1 cellular context compared by ENCODE assay signal in the genomic region with DNA sequence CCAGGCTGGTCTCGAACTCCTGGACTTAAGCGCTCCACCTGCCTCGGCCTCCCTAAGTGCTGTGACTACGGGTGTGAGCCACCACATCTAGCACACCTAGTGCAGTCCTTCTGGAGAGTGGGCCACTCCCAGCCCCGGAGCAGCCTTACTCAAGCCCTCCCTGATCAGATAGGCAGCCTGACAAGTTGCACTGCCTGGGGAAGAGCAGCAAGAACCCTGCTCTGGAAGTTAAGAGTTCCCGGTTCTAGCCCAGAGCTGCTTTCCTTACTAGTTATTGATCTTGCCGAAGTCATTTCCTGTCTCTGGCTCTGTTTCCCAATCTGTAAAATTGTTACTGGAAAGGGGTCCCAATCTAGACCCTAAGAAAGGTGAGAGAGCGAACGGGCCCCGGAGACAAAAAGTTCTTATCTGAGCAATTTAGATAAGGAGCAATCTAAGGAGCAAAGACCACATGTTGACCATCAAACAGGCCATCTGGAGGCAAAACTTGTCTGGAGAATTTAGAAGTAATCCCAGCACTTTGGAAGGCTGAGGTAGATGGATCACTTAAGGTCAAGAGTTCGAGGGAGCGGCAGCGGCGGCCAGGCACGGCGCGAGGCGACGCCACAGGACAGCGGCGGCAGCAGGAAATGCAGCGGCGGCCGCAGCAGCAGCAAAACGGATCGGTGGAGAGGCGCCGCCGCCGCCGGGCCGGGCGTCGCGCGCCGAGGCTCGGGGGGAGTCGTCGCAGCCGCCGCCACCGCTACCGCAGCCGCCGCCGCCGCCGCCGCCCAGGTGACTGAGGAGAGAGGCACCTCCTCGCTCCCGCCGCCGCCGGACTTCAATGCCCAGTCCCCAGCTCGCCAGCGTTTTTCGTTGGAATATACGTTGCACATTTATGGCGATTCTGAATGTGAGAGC.
TF ChIP-seq lines count a peak whose summit lies in the region.

No MANE protein-coding gene starts in this region.

TF ChIP-seq in K562, 482 proteins besides CTCF, POLR2A, EP300 and RAD21 (continued from another document and continues in another):
- TF ChIP-seq RBBP5 (IDR thresholded peaks at IDR 0.05; ENCODE audit: borderline replicate concordance, insufficient read depth, low read length, poor library complexity, severe bottlenecking) (peak; percentile 57), HNRNPK (IDR thresholded peaks at IDR 0.05; ENCODE audit: low read depth, low read length, poor library complexity, severe bottlenecking) (no peak), SMARCE1 (IDR thresholded peaks at IDR 0.05) (peak; percentile 61; the same call in 1 of the 2 replicates), ARID1B (IDR thresholded peaks at IDR 0.05) (peak; percentile 78), TAF1 (IDR thresholded peaks at IDR 0.05; ENCODE audit: control insufficient read depth, extremely low read depth, insufficient read depth, low read length, severe bottlenecking) (peak; percentile 28), RCOR1 (IDR thresholded peaks at IDR 0.05; ENCODE audit: borderline replicate concordance in 1 of 2, low read depth in 2 of 2, low read length in 2 of 2) (peak in 1 of 2 experiments; percentile 53; a peak in 1 of 4 replicates), SMARCB1 (IDR thresholded peaks at IDR 0.05; ENCODE audit: insufficient read length, low read depth) (no peak), FIP1L1 (IDR thresholded peaks at IDR 0.05; ENCODE audit: low read depth, low read length, poor library complexity, severe bottlenecking) (no peak), MYC (IDR thresholded peaks at IDR 0.05; ENCODE audit: low read depth, low read length) (peak; percentile 37), MYC (CRISPR knock-in tag; IDR thresholded peaks at IDR 0.05; ENCODE audit: borderline replicate concordance, low read depth) (no peak), FOSL1 (tag; conservative IDR thresholded peaks at IDR 0.05) (peak; percentile 40), KDM2B (CRISPR knock-in tag; IDR thresholded peaks at IDR 0.05) (no peak), KLF6 (CRISPR knock-in tag; IDR thresholded peaks at IDR 0.05; ENCODE audit: borderline replicate concordance) (no peak), SIN3A (IDR thresholded peaks at IDR 0.05; ENCODE audit: borderline replicate concordance in 2 of 2, control insufficient read depth in 1 of 2, low read depth in 2 of 2, low read length in 2 of 2) (peak in 1 of 2 experiments; percentile 38; a peak in 1 of 4 replicates), SMARCA4 (IDR thresholded peaks at IDR 0.05) (peak; percentile 54), POLR2G (IDR thresholded peaks at IDR 0.05; ENCODE audit: low read depth, low read length) (peak; percentile 80), TBP (optimal IDR thresholded peaks at IDR 0.05; ENCODE audit: low read depth, low read length) (peak; percentile 66), RB1 (IDR thresholded peaks at IDR 0.05; ENCODE audit: low read depth) (peak; percentile 54; the same call in 1 of the 2 replicates), ATF1 (CRISPR knock-in tag; IDR thresholded peaks at IDR 0.05) (no peak), ATF1 (tag; IDR thresholded peaks at IDR 0.05) (0 out of 2 replicates have a peak, but pooled peaks have one; percentile 20), PHF8 (IDR thresholded peaks at IDR 0.05; ENCODE audit: borderline replicate concordance, low read length) (no peak; the same call in 1 of the 2 replicates), TAL1 (IDR thresholded peaks at IDR 0.05) (peak; percentile 67), MEIS2 (IDR thresholded peaks at IDR 0.05; ENCODE audit: partially characterized antibody) (peak; percentile 87), ZBTB7A (IDR thresholded peaks at IDR 0.05; ENCODE audit: borderline replicate concordance, control insufficient read depth, low read depth, low read length) (peak; percentile 38; the same call in 1 of the 2 replicates), HDAC1 (IDR thresholded peaks at IDR 0.05) (no peak), NR4A1 (CRISPR knock-in tag; IDR thresholded peaks at IDR 0.05) (no peak), NR4A1 (tag; IDR thresholded peaks at IDR 0.05) (peak; percentile 54; the same call in 1 of the 2 replicates), U2AF2 (optimal IDR thresholded peaks at IDR 0.05; ENCODE audit: low read depth, low read length) (no peak), PRMT5 (CRISPR knock-in tag; IDR thresholded peaks at IDR 0.05) (no peak)
- TF ChIP-seq, protein P1, sequence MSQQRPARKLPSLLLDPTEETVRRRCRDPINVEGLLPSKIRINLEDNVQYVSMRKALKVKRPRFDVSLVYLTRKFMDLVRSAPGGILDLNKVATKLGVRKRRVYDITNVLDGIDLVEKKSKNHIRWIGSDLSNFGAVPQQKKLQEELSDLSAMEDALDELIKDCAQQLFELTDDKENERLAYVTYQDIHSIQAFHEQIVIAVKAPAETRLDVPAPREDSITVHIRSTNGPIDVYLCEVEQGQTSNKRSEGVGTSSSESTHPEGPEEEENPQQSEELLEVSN (IDR thresholded peaks at IDR 0.05; ENCODE audit: borderline replicate concordance in 1 of 2, extremely low read depth in 1 of 2, insufficient read depth in 1 of 2, insufficient read length in 1 of 2, low read depth in 1 of 2, low read length in 1 of 2, poor library complexity in 1 of 2, severe bottlenecking in 1 of 2) = peak; percentile 63 to 82
- TF ChIP-seq, protein P2, sequence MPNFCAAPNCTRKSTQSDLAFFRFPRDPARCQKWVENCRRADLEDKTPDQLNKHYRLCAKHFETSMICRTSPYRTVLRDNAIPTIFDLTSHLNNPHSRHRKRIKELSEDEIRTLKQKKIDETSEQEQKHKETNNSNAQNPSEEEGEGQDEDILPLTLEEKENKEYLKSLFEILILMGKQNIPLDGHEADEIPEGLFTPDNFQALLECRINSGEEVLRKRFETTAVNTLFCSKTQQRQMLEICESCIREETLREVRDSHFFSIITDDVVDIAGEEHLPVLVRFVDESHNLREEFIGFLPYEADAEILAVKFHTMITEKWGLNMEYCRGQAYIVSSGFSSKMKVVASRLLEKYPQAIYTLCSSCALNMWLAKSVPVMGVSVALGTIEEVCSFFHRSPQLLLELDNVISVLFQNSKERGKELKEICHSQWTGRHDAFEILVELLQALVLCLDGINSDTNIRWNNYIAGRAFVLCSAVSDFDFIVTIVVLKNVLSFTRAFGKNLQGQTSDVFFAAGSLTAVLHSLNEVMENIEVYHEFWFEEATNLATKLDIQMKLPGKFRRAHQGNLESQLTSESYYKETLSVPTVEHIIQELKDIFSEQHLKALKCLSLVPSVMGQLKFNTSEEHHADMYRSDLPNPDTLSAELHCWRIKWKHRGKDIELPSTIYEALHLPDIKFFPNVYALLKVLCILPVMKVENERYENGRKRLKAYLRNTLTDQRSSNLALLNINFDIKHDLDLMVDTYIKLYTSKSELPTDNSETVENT (CRISPR knock-in tag; IDR thresholded peaks at IDR 0.05) = peak; percentile 56; the same call in 1 of the 2 replicates
- TF ChIP-seq, protein P3, sequence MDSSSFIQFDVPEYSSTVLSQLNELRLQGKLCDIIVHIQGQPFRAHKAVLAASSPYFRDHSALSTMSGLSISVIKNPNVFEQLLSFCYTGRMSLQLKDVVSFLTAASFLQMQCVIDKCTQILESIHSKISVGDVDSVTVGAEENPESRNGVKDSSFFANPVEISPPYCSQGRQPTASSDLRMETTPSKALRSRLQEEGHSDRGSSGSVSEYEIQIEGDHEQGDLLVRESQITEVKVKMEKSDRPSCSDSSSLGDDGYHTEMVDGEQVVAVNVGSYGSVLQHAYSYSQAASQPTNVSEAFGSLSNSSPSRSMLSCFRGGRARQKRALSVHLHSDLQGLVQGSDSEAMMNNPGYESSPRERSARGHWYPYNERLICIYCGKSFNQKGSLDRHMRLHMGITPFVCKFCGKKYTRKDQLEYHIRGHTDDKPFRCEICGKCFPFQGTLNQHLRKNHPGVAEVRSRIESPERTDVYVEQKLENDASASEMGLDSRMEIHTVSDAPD (CRISPR knock-in tag; IDR thresholded peaks at IDR 0.05) = no peak
- TF ChIP-seq, protein P4, sequence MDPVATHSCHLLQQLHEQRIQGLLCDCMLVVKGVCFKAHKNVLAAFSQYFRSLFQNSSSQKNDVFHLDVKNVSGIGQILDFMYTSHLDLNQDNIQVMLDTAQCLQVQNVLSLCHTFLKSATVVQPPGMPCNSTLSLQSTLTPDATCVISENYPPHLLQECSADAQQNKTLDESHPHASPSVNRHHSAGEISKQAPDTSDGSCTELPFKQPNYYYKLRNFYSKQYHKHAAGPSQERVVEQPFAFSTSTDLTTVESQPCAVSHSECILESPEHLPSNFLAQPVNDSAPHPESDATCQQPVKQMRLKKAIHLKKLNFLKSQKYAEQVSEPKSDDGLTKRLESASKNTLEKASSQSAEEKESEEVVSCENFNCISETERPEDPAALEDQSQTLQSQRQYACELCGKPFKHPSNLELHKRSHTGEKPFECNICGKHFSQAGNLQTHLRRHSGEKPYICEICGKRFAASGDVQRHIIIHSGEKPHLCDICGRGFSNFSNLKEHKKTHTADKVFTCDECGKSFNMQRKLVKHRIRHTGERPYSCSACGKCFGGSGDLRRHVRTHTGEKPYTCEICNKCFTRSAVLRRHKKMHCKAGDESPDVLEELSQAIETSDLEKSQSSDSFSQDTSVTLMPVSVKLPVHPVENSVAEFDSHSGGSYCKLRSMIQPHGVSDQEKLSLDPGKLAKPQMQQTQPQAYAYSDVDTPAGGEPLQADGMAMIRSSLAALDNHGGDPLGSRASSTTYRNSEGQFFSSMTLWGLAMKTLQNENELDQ (CRISPR knock-in tag; IDR thresholded peaks at IDR 0.05; ENCODE audit: borderline replicate concordance) = no peak
- TF ChIP-seq, protein P5, sequence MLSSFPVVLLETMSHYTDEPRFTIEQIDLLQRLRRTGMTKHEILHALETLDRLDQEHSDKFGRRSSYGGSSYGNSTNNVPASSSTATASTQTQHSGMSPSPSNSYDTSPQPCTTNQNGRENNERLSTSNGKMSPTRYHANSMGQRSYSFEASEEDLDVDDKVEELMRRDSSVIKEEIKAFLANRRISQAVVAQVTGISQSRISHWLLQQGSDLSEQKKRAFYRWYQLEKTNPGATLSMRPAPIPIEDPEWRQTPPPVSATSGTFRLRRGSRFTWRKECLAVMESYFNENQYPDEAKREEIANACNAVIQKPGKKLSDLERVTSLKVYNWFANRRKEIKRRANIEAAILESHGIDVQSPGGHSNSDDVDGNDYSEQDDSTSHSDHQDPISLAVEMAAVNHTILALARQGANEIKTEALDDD (IDR thresholded peaks at IDR 0.05) = peak; percentile 83
- TF ChIP-seq, protein P6, sequence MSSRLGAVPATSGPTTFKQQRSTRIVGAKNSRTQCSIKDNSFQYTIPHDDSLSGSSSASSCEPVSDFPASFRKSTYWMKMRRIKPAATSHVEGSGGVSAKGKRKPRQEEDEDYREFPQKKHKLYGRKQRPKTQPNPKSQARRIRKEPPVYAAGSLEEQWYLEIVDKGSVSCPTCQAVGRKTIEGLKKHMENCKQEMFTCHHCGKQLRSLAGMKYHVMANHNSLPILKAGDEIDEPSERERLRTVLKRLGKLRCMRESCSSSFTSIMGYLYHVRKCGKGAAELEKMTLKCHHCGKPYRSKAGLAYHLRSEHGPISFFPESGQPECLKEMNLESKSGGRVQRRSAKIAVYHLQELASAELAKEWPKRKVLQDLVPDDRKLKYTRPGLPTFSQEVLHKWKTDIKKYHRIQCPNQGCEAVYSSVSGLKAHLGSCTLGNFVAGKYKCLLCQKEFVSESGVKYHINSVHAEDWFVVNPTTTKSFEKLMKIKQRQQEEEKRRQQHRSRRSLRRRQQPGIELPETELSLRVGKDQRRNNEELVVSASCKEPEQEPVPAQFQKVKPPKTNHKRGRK (tag; IDR thresholded peaks at IDR 0.05) = peak; percentile 58
- TF ChIP-seq, protein P7, sequence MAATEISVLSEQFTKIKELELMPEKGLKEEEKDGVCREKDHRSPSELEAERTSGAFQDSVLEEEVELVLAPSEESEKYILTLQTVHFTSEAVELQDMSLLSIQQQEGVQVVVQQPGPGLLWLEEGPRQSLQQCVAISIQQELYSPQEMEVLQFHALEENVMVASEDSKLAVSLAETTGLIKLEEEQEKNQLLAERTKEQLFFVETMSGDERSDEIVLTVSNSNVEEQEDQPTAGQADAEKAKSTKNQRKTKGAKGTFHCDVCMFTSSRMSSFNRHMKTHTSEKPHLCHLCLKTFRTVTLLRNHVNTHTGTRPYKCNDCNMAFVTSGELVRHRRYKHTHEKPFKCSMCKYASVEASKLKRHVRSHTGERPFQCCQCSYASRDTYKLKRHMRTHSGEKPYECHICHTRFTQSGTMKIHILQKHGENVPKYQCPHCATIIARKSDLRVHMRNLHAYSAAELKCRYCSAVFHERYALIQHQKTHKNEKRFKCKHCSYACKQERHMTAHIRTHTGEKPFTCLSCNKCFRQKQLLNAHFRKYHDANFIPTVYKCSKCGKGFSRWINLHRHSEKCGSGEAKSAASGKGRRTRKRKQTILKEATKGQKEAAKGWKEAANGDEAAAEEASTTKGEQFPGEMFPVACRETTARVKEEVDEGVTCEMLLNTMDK (IDR thresholded peaks at IDR 0.05; ENCODE audit: borderline replicate concordance, insufficient read depth, low read depth, low read length, poor library complexity, severe bottlenecking) = peak; percentile 86
- TF ChIP-seq, protein P8, sequence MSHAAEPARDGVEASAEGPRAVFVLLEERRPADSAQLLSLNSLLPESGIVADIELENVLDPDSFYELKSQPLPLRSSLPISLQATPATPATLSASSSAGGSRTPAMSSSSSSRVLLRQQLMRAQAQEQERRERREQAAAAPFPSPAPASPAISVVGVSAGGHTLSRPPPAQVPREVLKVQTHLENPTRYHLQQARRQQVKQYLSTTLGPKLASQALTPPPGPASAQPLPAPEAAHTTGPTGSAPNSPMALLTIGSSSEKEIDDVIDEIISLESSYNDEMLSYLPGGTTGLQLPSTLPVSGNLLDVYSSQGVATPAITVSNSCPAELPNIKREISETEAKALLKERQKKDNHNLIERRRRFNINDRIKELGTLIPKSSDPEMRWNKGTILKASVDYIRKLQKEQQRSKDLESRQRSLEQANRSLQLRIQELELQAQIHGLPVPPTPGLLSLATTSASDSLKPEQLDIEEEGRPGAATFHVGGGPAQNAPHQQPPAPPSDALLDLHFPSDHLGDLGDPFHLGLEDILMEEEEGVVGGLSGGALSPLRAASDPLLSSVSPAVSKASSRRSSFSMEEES (CRISPR knock-in tag; IDR thresholded peaks at IDR 0.05) = no peak
- TF ChIP-seq, protein P9, sequence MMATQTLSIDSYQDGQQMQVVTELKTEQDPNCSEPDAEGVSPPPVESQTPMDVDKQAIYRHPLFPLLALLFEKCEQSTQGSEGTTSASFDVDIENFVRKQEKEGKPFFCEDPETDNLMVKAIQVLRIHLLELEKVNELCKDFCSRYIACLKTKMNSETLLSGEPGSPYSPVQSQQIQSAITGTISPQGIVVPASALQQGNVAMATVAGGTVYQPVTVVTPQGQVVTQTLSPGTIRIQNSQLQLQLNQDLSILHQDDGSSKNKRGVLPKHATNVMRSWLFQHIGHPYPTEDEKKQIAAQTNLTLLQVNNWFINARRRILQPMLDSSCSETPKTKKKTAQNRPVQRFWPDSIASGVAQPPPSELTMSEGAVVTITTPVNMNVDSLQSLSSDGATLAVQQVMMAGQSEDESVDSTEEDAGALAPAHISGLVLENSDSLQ (IDR thresholded peaks at IDR 0.05) = peak; percentile 30; the same call in 1 of the 2 replicates
- TF ChIP-seq, protein P10, sequence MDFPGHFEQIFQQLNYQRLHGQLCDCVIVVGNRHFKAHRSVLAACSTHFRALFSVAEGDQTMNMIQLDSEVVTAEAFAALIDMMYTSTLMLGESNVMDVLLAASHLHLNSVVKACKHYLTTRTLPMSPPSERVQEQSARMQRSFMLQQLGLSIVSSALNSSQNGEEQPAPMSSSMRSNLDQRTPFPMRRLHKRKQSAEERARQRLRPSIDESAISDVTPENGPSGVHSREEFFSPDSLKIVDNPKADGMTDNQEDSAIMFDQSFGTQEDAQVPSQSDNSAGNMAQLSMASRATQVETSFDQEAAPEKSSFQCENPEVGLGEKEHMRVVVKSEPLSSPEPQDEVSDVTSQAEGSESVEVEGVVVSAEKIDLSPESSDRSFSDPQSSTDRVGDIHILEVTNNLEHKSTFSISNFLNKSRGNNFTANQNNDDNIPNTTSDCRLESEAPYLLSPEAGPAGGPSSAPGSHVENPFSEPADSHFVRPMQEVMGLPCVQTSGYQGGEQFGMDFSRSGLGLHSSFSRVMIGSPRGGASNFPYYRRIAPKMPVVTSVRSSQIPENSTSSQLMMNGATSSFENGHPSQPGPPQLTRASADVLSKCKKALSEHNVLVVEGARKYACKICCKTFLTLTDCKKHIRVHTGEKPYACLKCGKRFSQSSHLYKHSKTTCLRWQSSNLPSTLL (IDR thresholded peaks at IDR 0.05) = no peak
